ENCODE assay signal across 17 cellular contexts in the genomic region with DNA sequence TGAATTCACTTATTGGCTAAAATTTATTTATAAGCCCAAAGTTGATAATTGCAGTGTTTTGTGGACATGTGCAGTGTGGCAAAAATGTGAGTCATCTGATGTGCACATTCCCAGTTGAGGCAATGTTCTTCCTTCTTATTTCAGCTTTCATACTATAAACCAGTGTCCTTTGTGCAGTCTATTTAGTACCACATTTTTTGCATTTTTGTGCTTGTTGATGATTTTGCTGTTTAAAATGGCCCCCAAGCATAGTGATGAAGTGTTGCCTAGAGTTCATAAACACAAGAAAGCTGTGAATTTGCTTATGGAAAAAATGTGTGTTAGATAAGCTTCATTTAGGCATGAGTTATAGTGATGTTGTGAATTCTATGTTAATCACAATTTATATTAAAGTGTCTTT. TPM values are rescaled to one million over a fixed set of nuclear protein-coding genes. Genes with fewer than 3 reads are reported as not detected.
DNase-seq lines count a peak whose midpoint lies in the region; ATAC-seq, FAIRE-seq and TF ChIP-seq lines count a peak whose summit lies in the region.
"Had no signal": no experiment of that assay in that cellular context is flagged by ENCODE, and none has a peak within 500 bp of the region (broad histone marks: within the 10 kb centered on the region; RNA-seq: fewer than 3 reads in every experiment).

No MANE protein-coding gene starts in this region.

- DNase-seq in right lobe of liver = no peak
- no peak for DNase-seq in HepG2 (ENCODE audit: low spot score)
- DNase-seq in fibroblast of mammary gland (ENCODE audit: low read depth) = peak; percentile 70
- no peak for DNase-seq in upper lobe of right lung
- DNase-seq in SKM-1 (lab: John Stamatoyannopoulos, UW; ENCODE audit: unreplicated experiment) = no peak
- DNase-seq in retina = no peak
- DNase-seq: activated T-cell treated with anti-CD3 and anti-CD28 coated beads, Interleukin-2, amount 50 U/mL, for 72 hours; GF-D8; MM.1S; NCI-H524; SJCRH30; stimulated activated CD4-positive, alpha-beta T cell treated with anti-CD3 and anti-CD28 coated beads, Interleukin-12 subunit alpha, Interleukin-12 subunit beta, amount 100 ng/mL, for 4 hours had no signal

- no peak for TF ChIP-seq EP300 in HepG2 (IDR thresholded peaks at IDR 0.05; ENCODE audit: low read depth in 2 of 2, low read length in 2 of 2)
- TF ChIP-seq EP300 in HepG2 (CRISPR knock-in tag; IDR thresholded peaks at IDR 0.05; ENCODE audit: borderline replicate concordance) = no peak

- no peak overlapping the region for H3K27ac ChIP-seq in right lobe of liver
- H3K27ac ChIP-seq in HepG2 (ENCODE audit: extremely low read length, insufficient read depth, low read length) = no peak overlapping the region
- H3K27ac ChIP-seq in SU-DHL-6 (ENCODE audit: low read depth, low read length) = peak overlapping the region; percentile 18; the same call in 1 of the 2 replicates
- H3K27ac ChIP-seq in upper lobe of right lung = no peak overlapping the region
- H3K27ac ChIP-seq: cardiac muscle cell, SJCRH30, vagina had no signal

- intact Hi-C loops in right lobe of liver (cut with DNase I) = no loop called here
- intact Hi-C loops in HepG2 (cut with micrococcal nuclease; ENCODE audit: unreplicated experiment) = no loop called here
- intact Hi-C loops in upper lobe of right lung (cut with DNase I) = no loop called here

- H3K4me2 ChIP-seq in HepG2 (ENCODE audit: low read depth, low read length) (no peak overlapping the region), SU-DHL-6 (ENCODE audit: low read depth, low read length, poor library complexity, severe bottlenecking) (peak overlapping the region; percentile 60)

- H3K9me2 ChIP-seq in SU-DHL-6 (replicated peaks; ENCODE audit: insufficient read depth, low read length) = no peaks in the 10 kb centered on the region

- FAIRE-seq in HepG2 (lab: Jason Lieb, UNC) = no peak

- ATAC-seq in right lobe of liver (peak in 3 of 4 donors; percentile 38 to 80 (median 39)), HepG2 (no peak), upper lobe of right lung (peak; percentile 38), HG03439 (IDR thresholded peaks at IDR 0.05; ENCODE audit: unreplicated experiment) (no peak)
- ATAC-seq: activated T-cell treated with anti-CD3 and anti-CD28 coated beads, Interleukin-2, amount 50 U/mL, for 72 hours; left lobe of liver had no signal

- POLR2A ChIA-PET in HepG2 (lab: Yijun Ruan, JAX) = interaction anchor here (1.0 kb wide), 1 partner anchor 76 kb away, joined by 3 read pairs; the partner anchor contains the start of gene NCK1

- no peak overlapping the region for H3K4me3 ChIP-seq in right lobe of liver
- H3K4me3 ChIP-seq in HepG2 (replicated peaks in 1 of 3; ENCODE audit: insufficient read depth in 1 of 3, low read depth in 2 of 3, low read length in 3 of 3) = no peak overlapping the region
- no peak overlapping the region for H3K4me3 ChIP-seq in SU-DHL-6 (ENCODE audit: insufficient read depth, low read length, poor library complexity, severe bottlenecking)
- no peak overlapping the region for H3K4me3 ChIP-seq in fibroblast of mammary gland (ENCODE audit: control insufficient read depth, low read depth, low read length)
- no peak overlapping the region for H3K4me3 ChIP-seq in upper lobe of right lung
- H3K4me3 ChIP-seq: cardiac muscle cell, SJCRH30, vagina had no signal

- H3K36me3 ChIP-seq in right lobe of liver = no peaks in the 10 kb centered on the region
- peaks cover 0 to 5% of the 10 kb centered on the region in 2 experiments; a peak in 1 of 5 replicates for H3K36me3 ChIP-seq in HepG2 (replicated peaks in 1 of 2; ENCODE audit: control insufficient read depth in 1 of 2, insufficient read depth in 2 of 2, low read length in 2 of 2)
- peaks cover 20% of the 10 kb centered on the region for H3K36me3 ChIP-seq in SU-DHL-6 (ENCODE audit: low read length)
- peaks cover 9% of the 10 kb centered on the region for H3K36me3 ChIP-seq in upper lobe of right lung
- H3K36me3 ChIP-seq: cardiac muscle cell had no signal

- TF ChIP-seq CTCF in right lobe of liver (IDR thresholded peaks at IDR 0.05) = no peak
- TF ChIP-seq CTCF in HepG2 (CRISPR knock-in tag; IDR thresholded peaks at IDR 0.05) = no peak
- TF ChIP-seq CTCF in SU-DHL-6 (IDR thresholded peaks at IDR 0.05; ENCODE audit: insufficient read depth, low read length, poor library complexity, severe bottlenecking) = no peak
- no peak for TF ChIP-seq CTCF in fibroblast of mammary gland (conservative IDR thresholded peaks at IDR 0.05; ENCODE audit: control insufficient read depth, insufficient read depth, low read depth, low read length)
- no peak for TF ChIP-seq CTCF in upper lobe of right lung (IDR thresholded peaks at IDR 0.05)

- H3K79me2 ChIP-seq in HepG2 (ENCODE audit: insufficient read depth, low read length) (peaks cover 36% of the 10 kb centered on the region), SU-DHL-6 (ENCODE audit: insufficient read depth, low read length) (peaks cover 92% of the 10 kb centered on the region)

- no peak for TF ChIP-seq POLR2A in right lobe of liver (IDR thresholded peaks at IDR 0.05)
- no peak for TF ChIP-seq POLR2A in HepG2 (IDR thresholded peaks at IDR 0.05; ENCODE audit: insufficient read depth in 1 of 2, low read depth in 2 of 2, low read length in 2 of 2)

- in situ Hi-C loops in HepG2 (cut with HindIII; ENCODE audit: extremely low pct_ligation_motif_present, low pct_unique_long_range_greater_than_20kb) = no loop called here

- peaks cover 13% of the 10 kb centered on the region; the same call in 1 of the 2 replicates for H3F3A ChIP-seq in SU-DHL-6 (ENCODE audit: insufficient read depth)

- CTCF ChIA-PET in HepG2 (lab: Yijun Ruan, JAX; ENCODE audit: low intra/inter-chr PET ratio, low total read pairs) = no interaction called here

- H3K27me3 ChIP-seq in right lobe of liver = no peaks in the 10 kb centered on the region
- no peaks in the 10 kb centered on the region for H3K27me3 ChIP-seq in HepG2 (ENCODE audit: control insufficient read depth in 1 of 2, insufficient read depth in 2 of 2, low read length in 2 of 2)
- no peaks in the 10 kb centered on the region for H3K27me3 ChIP-seq in SU-DHL-6 (ENCODE audit: low read length)
- H3K27me3 ChIP-seq in upper lobe of right lung = no peaks in the 10 kb centered on the region
- H3K27me3 ChIP-seq: cardiac muscle cell, SJCRH30, vagina had no signal

- TF ChIP-seq RAD21 in HepG2 (CRISPR knock-in tag; IDR thresholded peaks at IDR 0.05) = no peak

- H3K9me3 ChIP-seq in right lobe of liver = no peaks in the 10 kb centered on the region
- H3K9me3 ChIP-seq in HepG2 (ENCODE audit: low read length) = 0 out of 2 replicates have a peak, but pooled peaks cover 8% of the 10 kb centered on the region
- no peaks in the 10 kb centered on the region for H3K9me3 ChIP-seq in SU-DHL-6 (ENCODE audit: insufficient read depth, low read length)
- no peaks in the 10 kb centered on the region for H3K9me3 ChIP-seq in upper lobe of right lung
- H3K9me3 ChIP-seq: SJCRH30, vagina had no signal

- H4K20me1 ChIP-seq in HepG2 (ENCODE audit: insufficient read depth, low read length) = peaks cover 3% of the 10 kb centered on the region; the same call in 1 of the 2 replicates
- 0 out of 2 replicates have a peak, but pooled peaks cover 4% of the 10 kb centered on the region for H4K20me1 ChIP-seq in SU-DHL-6 (ENCODE audit: low read depth, low read length)

- BruUV-seq in HepG2 (replicated peaks; lab: Mats Ljungman, UMichigan) = no TSS peak

- H2AFZ ChIP-seq in HepG2 (ENCODE audit: low read length) (no peak overlapping the region), SU-DHL-6 (ENCODE audit: low read depth, low read length, severe bottlenecking) (no peak overlapping the region)

- peaks cover 0 to 26% (median 3%) of the 10 kb centered on the region in 4 donors for H3K4me1 ChIP-seq in right lobe of liver
- peaks cover 22% of the 10 kb centered on the region; the same call in 1 of the 2 replicates for H3K4me1 ChIP-seq in HepG2 (ENCODE audit: insufficient read depth, low read length)
- peaks cover 16% of the 10 kb centered on the region for H3K4me1 ChIP-seq in upper lobe of right lung
- H3K4me1 ChIP-seq: SJCRH30 had no signal

- H3K9ac ChIP-seq in HepG2 (ENCODE audit: insufficient read depth, low read depth, low read length) (no peak overlapping the region), SU-DHL-6 (ENCODE audit: low read length) (no peak overlapping the region)

RNA-seq across cellular contexts. Expression of gene IL20RB, which starts 19.4 kb away (rescaled TPM):
- 1 to 10 TPM in 2 of 6 experiments, under 1 TPM in 4; 0.30 to 6.6 (median 0.52) TPM for total RNA-seq in right lobe of liver
- 0.22 and 0.34 TPM in 2 replicates for total RNA-seq in HepG2 (2016; rRNA removed; fragmentation: Illumina TruSeq; extraction: Trizol)
- 0.53 and 0.91 TPM in 2 replicates for total RNA-seq in HepG2 (2016; cell fraction: cytosol; rRNA removed; fragmentation: Illumina TruSeq; extraction: Trizol; ENCODE audit: low read depth)
- total RNA-seq in HepG2 (2016; cell fraction: insoluble cytoplasmic fraction; rRNA removed; fragmentation: Illumina TruSeq; extraction: Trizol) = 0.42 and 0.48 TPM in 2 replicates
- total RNA-seq in HepG2 (2016; cell fraction: membrane; rRNA removed; fragmentation: Illumina TruSeq; extraction: Trizol) = 0.37 and 0.45 TPM in 2 replicates
- total RNA-seq in HepG2 (2016; cell fraction: nucleus; rRNA removed; fragmentation: Illumina TruSeq; extraction: Trizol) = 0.68 and 1.5 TPM in 2 replicates
- 0.32 and 0.37 TPM in 2 replicates for polyA plus RNA-seq in HepG2 (2011; rRNA removed)
- 0.22 and 0.24 TPM in 2 replicates for polyA plus RNA-seq in HepG2 (2011; cell fraction: cytosol; rRNA removed)
- polyA plus RNA-seq in HepG2 (2011; cell fraction: nucleus; rRNA removed) = 0.63 and 0.69 TPM in 2 replicates
- 0.17 and 0.27 TPM in 2 replicates for polyA plus RNA-seq in HepG2 (2012)
- polyA plus RNA-seq in HepG2 (2016; cell fraction: cytosol; fragmentation: Illumina TruSeq; extraction: Trizol; ENCODE audit: low read depth) = 0.06 TPM in 1 of 2 replicates, not detected in the other
- 0.34 and 0.61 TPM in 2 replicates for polyA plus RNA-seq in HepG2 (2016; cell fraction: insoluble cytoplasmic fraction; fragmentation: Illumina TruSeq; extraction: Trizol; ENCODE audit: low read depth)
- polyA plus RNA-seq in HepG2 (2016; cell fraction: membrane; fragmentation: Illumina TruSeq; extraction: Trizol; ENCODE audit: low read depth) = 0.15 and 0.18 TPM in 2 replicates
- 1.2 and 1.8 TPM in 2 replicates for polyA plus RNA-seq in HepG2 (2016; cell fraction: nucleus; fragmentation: Illumina TruSeq; extraction: Trizol; ENCODE audit: insufficient read depth, low read depth)
- 2.0 and 67.6 TPM in 2 replicates for polyA minus RNA-seq in HepG2 (2011; rRNA and poly(A)+ RNA removed; ENCODE audit: low replicate concordance)
- polyA minus RNA-seq in HepG2 (2011; cell fraction: cytosol; rRNA and poly(A)+ RNA removed) = 0.40 and 0.62 TPM in 2 replicates
- 3.1 and 4.8 TPM in 2 replicates for polyA minus RNA-seq in HepG2 (2011; cell fraction: nucleus; rRNA and poly(A)+ RNA removed)
- total RNA-seq in upper lobe of right lung = 3.7 TPM

Comparison
In these comparisons a context has a peak if more than half of its experiments do, and no peak if none do; other contexts are left out.
1. ATAC-seq: peak in right lobe of liver (3 of 4) and upper lobe of right lung (single experiment); none in HepG2 (single experiment) and HG03439 (single experiment).